In the genomic region with DNA sequence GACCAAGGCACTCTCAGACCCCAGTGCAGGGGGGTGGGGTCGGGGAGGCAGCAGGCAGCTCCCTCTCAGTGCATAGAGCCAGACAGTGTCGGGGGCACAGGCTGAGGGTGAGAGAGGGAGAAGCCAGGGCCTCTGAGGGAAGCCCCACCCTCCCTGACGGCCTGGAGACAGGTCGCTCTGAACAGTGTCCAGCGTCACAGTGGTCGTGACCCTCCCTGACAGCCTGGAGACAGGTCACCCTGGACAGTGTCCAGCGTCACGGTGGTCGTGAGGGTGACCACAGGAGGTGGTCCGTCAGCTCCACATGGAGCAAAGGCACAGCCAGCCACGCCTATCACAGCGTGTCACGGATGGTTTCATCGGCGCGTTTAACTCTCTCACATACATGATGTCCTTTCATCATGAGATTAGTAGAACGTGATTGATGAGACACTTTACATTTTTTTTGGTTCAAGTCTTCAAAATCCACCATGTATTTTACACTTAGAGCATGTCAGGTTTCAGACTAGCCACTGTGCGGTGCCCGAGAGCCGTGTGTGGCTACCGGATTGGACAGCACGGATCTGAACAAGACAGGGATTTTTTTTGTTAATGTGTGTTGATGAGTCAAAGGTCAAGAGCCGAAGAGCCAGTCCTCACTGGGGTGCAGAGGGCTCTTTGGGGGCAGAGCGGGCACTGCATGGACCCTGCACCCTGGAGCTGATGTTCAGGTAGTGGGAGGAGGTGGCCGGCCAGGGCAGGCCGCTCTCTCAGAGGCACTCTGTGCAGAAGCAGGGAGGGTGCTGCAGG, we compare ENCODE assay signal across 8 cellular contexts. TPM values are rescaled to one million over a fixed set of nuclear protein-coding genes. Genes with fewer than 3 reads are reported as not detected.
DNase-seq lines count a peak whose midpoint lies in the region; ATAC-seq, FAIRE-seq and TF ChIP-seq lines count a peak whose summit lies in the region.

No MANE protein-coding gene starts in this region.

- no peaks in the 10 kb centered on the region for H3K9me1 ChIP-seq in keratinocyte (ENCODE audit: control insufficient read depth, extremely low read depth, insufficient read depth, low read length)

- H3K27me3 ChIP-seq in keratinocyte (ENCODE audit: control insufficient read depth, extremely low read depth, insufficient read depth, low read length), result peaks cover 11% of the 10 kb centered on the region

- no peak overlapping the region for H2AFZ ChIP-seq in keratinocyte (ENCODE audit: control insufficient read depth, low read length)

- no peak for TF ChIP-seq POLR2A in NB4 (IDR thresholded peaks at IDR 0.05; ENCODE audit: extremely low read depth, insufficient read length)

- peaks cover 11% of the 10 kb centered on the region for H3K4me1 ChIP-seq in keratinocyte (ENCODE audit: control insufficient read depth, extremely low read depth, insufficient read depth, low read length)

- no peak overlapping the region for H3K4me2 ChIP-seq in keratinocyte (ENCODE audit: control insufficient read depth, extremely low read depth, insufficient read depth, low read depth, low read length)

- DNase-seq in CD1c-positive myeloid dendritic cell (ENCODE audit: extremely low spot score) (peak; percentile 34), NB4 (ENCODE audit: low read depth) (peak; percentile 80), astrocyte of the spinal cord (ENCODE audit: low read depth, low spot score) (peak; percentile 53), keratinocyte (ENCODE audit: low read depth, low spot score) (peak; percentile 30), superior temporal gyrus (ENCODE audit: extremely low spot score) (peak; percentile 90), HTR-8/SVneo (ENCODE audit: insufficient read length, low spot score) (no peak)
- no peak for DNase-seq in stimulated activated CD4-positive, alpha-beta T cell treated with anti-CD3 and anti-CD28 coated beads, Interleukin-4, amount 100 ng/mL, for 4 hours

- H3K9me3 ChIP-seq in keratinocyte (ENCODE audit: control insufficient read depth, low read depth, low read length), result no peaks in the 10 kb centered on the region

- no peak for ATAC-seq in GM21825 (IDR thresholded peaks at IDR 0.05; ENCODE audit: unreplicated experiment)

- no peak overlapping the region for H3K9ac ChIP-seq in keratinocyte (ENCODE audit: control insufficient read depth, extremely low read depth, insufficient read depth, low read length)

- in situ Hi-C loops in astrocyte of the spinal cord (cut with HindIII; ENCODE audit: low sequenced_read_pairs), result no loop called here

- H3K4me3 ChIP-seq in NB4 (ENCODE audit: low read depth, low read length) (no peak overlapping the region), astrocyte of the spinal cord (ENCODE audit: low read depth, low read length) (no peak overlapping the region), keratinocyte (ENCODE audit: control insufficient read depth in 2 of 3, extremely low read depth in 1 of 3, insufficient read depth in 2 of 3, low read depth in 1 of 3, low read length in 3 of 3) (no peak overlapping the region)

- dilution Hi-C loops in keratinocyte (cut with MboI; ENCODE audit: extremely low pct_ligation_motif_present, low sequenced_read_pairs), result no loop called here

- no peaks in the 10 kb centered on the region for H3K36me3 ChIP-seq in keratinocyte (ENCODE audit: control insufficient read depth in 2 of 2, extremely low read depth in 1 of 2, insufficient read depth in 2 of 2, low read length in 2 of 2)

- no peaks in the 10 kb centered on the region for H3K79me2 ChIP-seq in keratinocyte (ENCODE audit: control insufficient read depth, insufficient read depth, low read length)

- TF ChIP-seq CTCF in NB4 (IDR thresholded peaks at IDR 0.05; ENCODE audit: low read depth, low read length) (peak; percentile 78), astrocyte of the spinal cord (IDR thresholded peaks at IDR 0.05; ENCODE audit: low read depth, low read length) (peak; percentile 88), keratinocyte (optimal IDR thresholded peaks at IDR 0.05 in 1 of 3, IDR thresholded peaks at IDR 0.05 in 1 of 3, conservative IDR thresholded peaks at IDR 0.05 in 1 of 3; ENCODE audit: extremely low read depth in 1 of 3, insufficient read depth in 2 of 3, low read length in 3 of 3) (peak; percentile 85 to 91 (median 86))

- H3K27ac ChIP-seq in keratinocyte (ENCODE audit: control insufficient read depth, insufficient read depth, low read length), result no peak overlapping the region

- H4K20me1 ChIP-seq in keratinocyte (ENCODE audit: control insufficient read depth, extremely low read depth, insufficient read depth, low read length), result no peaks in the 10 kb centered on the region

- peak; percentile 46 for FAIRE-seq in keratinocyte (lab: Jason Lieb, UNC)
- no peak for FAIRE-seq in HTR-8/SVneo (lab: Jason Lieb, UNC)

RNA-seq across cellular contexts. Expression of gene PANX2, which starts 23.9 kb away (rescaled TPM):
- 0.22 to 0.68 TPM (median 0.32 TPM) in 3 replicates for polyA plus RNA-seq in keratinocyte
- 0.17 TPM for polyA plus RNA-seq in keratinocyte (2011; ENCODE audit: low read depth)
- polyA plus RNA-seq in keratinocyte (2011; cell fraction: cytosol; rRNA removed), result 0.30 and 1.0 TPM in 2 replicates
- 0.97 and 1.3 TPM in 2 replicates for polyA plus RNA-seq in keratinocyte (2011; cell fraction: nucleus; rRNA removed)
- polyA plus RNA-seq in keratinocyte (2012; ENCODE audit: low replicate concordance), result 0.83 and 1.2 TPM in 2 replicates
- 0.10 to 2.5 TPM in 2 of 3 replicates, not detected in the other for polyA minus RNA-seq in keratinocyte
- 0.77 TPM for polyA minus RNA-seq in keratinocyte (2011; cell fraction: cytosol; rRNA and poly(A)+ RNA removed)
- 0.23 and 0.53 TPM in 2 replicates for polyA minus RNA-seq in keratinocyte (2011; cell fraction: nucleus; rRNA and poly(A)+ RNA removed)

RNA-seq across cellular contexts. Expression of gene TRABD, which starts 39.1 kb away (rescaled TPM):
- polyA plus RNA-seq in keratinocyte, result 22.7 to 38.0 TPM (median 31.7 TPM) in 3 replicates
- 19.8 TPM for polyA plus RNA-seq in keratinocyte (2011; ENCODE audit: low read depth)
- 14.9 and 35.0 TPM in 2 replicates for polyA plus RNA-seq in keratinocyte (2011; cell fraction: cytosol; rRNA removed)
- polyA plus RNA-seq in keratinocyte (2011; cell fraction: nucleus; rRNA removed), result 72.7 and 96.3 TPM in 2 replicates
- 31.1 and 41.3 TPM in 2 replicates for polyA plus RNA-seq in keratinocyte (2012; ENCODE audit: low replicate concordance)
- polyA minus RNA-seq in keratinocyte, result 13.1 to 52.8 TPM (median 16.4 TPM) in 3 replicates
- polyA minus RNA-seq in keratinocyte (2011; cell fraction: cytosol; rRNA and poly(A)+ RNA removed), result 34.7 TPM
- polyA minus RNA-seq in keratinocyte (2011; cell fraction: nucleus; rRNA and poly(A)+ RNA removed), result 22.4 and 22.9 TPM in 2 replicates

RNA-seq across cellular contexts. Expression of gene SELENOO, which starts 54.2 kb away (rescaled TPM):
- 14.4 to 32.1 TPM (median 22.0 TPM) in 3 replicates for polyA plus RNA-seq in keratinocyte
- polyA plus RNA-seq in keratinocyte (2011; ENCODE audit: low read depth), result 7.1 TPM
- 10.5 and 27.6 TPM in 2 replicates for polyA plus RNA-seq in keratinocyte (2011; cell fraction: cytosol; rRNA removed)
- 43.3 and 54.8 TPM in 2 replicates for polyA plus RNA-seq in keratinocyte (2011; cell fraction: nucleus; rRNA removed)
- 18.9 and 29.1 TPM in 2 replicates for polyA plus RNA-seq in keratinocyte (2012; ENCODE audit: low replicate concordance)
- polyA minus RNA-seq in keratinocyte, result 13.9 to 25.9 TPM (median 16.6 TPM) in 3 replicates
- 51.8 TPM for polyA minus RNA-seq in keratinocyte (2011; cell fraction: cytosol; rRNA and poly(A)+ RNA removed)
- 29.0 and 29.5 TPM in 2 replicates for polyA minus RNA-seq in keratinocyte (2011; cell fraction: nucleus; rRNA and poly(A)+ RNA removed)

RNA-seq across cellular contexts. Expression of gene MOV10L1, which starts 56.8 kb away (rescaled TPM):
- not detected in 3 replicates for polyA plus RNA-seq in keratinocyte
- not detected for polyA plus RNA-seq in keratinocyte (2011; ENCODE audit: low read depth)
- polyA plus RNA-seq in keratinocyte (2011; cell fraction: cytosol; rRNA removed), result not detected in 2 replicates
- polyA plus RNA-seq in keratinocyte (2011; cell fraction: nucleus; rRNA removed), result not detected in 2 replicates
- not detected in 2 replicates for polyA plus RNA-seq in keratinocyte (2012; ENCODE audit: low replicate concordance)
- 0.06 to 0.95 TPM (median 0.10 TPM) in 3 replicates for polyA minus RNA-seq in keratinocyte
- polyA minus RNA-seq in keratinocyte (2011; cell fraction: cytosol; rRNA and poly(A)+ RNA removed), result not detected
- not detected in 2 replicates for polyA minus RNA-seq in keratinocyte (2011; cell fraction: nucleus; rRNA and poly(A)+ RNA removed)

Comparison
In these comparisons a context has a peak if more than half of its experiments do, and no peak if none do; other contexts are left out.
1. DNase-seq: peak in CD1c-positive myeloid dendritic cell (single experiment), NB4 (single experiment), astrocyte of the spinal cord (single experiment), keratinocyte (single experiment) and superior temporal gyrus (single experiment); none in stimulated activated CD4-positive, alpha-beta T cell treated with anti-CD3 and anti-CD28 coated beads, Interleukin-4, amount 100 ng/mL, for 4 hours (0 of 2) and HTR-8/SVneo (single experiment).
2. Peak in every context shown above with its lines, with median percentiles within 50 percentile points of each other: CTCF ChIP-seq.